ENCODE assay signal across 8 cellular contexts in the genomic region with DNA sequence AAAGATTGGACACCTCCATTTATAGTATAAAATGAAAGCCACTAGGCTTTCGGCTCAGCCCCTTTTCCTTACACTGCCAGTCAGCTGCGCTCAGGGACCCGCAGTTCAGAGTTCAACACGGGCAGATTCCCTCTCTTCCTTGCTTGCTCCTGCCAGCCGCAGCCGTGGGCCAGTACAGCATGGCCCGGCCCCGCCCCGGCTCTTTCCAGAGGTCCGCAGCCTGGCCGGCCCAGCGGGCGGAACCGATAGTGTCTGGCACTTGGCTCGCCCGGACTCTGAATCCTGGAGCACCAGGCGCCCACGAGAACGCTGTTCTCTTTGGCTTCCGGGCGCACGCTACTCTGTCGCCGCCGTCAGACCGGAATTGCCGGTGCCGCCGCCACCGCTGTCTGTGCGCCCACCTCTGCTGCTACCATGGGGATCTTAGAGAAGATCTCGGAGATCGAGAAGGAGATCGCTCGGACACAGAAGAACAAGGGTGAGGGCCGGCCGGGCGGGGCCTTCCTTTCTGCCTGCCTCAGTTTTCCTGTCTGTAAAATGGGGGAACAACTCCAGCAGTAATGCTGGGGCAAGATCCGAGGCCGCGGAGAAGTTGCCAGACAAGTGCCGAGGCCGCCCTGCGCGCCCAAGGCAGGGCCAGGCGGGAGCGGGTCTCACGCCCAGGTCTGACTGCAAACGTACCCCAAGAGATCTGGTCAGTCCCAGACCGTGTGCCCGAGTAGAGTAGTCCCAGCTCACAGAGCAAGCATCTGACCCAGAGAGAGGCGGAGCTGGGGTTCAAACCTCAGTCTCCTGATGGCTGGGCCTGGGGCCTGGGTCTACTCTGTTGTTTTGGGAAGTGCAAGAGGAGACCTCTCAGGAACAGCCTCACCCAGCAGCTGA. TPM values are rescaled to one million over a fixed set of nuclear protein-coding genes. Genes with fewer than 3 reads are reported as not detected.
DNase-seq lines count a peak whose midpoint lies in the region; ATAC-seq and TF ChIP-seq lines count a peak whose summit lies in the region.

A gene with protein sequence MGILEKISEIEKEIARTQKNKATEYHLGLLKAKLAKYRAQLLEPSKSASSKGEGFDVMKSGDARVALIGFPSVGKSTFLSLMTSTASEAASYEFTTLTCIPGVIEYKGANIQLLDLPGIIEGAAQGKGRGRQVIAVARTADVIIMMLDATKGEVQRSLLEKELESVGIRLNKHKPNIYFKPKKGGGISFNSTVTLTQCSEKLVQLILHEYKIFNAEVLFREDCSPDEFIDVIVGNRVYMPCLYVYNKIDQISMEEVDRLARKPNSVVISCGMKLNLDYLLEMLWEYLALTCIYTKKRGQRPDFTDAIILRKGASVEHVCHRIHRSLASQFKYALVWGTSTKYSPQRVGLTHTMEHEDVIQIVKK (plus strand): TSS at position 339 of the 882 bp plus-strand sequence. CDS start 76 bp downstream, at position 415.

- no peaks in the 10 kb centered on the region for H3K36me3 ChIP-seq in colonic mucosa

- intact Hi-C loops in colonic mucosa (cut with DNase I), result no loop called here

- H3K27me3 ChIP-seq in colonic mucosa (no peaks in the 10 kb centered on the region), layer of hippocampus (ENCODE audit: control insufficient read depth, insufficient read depth, low read length) (no peaks in the 10 kb centered on the region)

- peak within 1 kb of the TSS; percentile 65 for H3K4me3 ChIP-seq in colonic mucosa

- H3K9ac ChIP-seq in colonic mucosa (ENCODE audit: low read depth in 2 of 2, low read length in 2 of 2), result peak within 1 kb of the TSS; percentile 70 to 75

- no peaks in the 10 kb centered on the region for H3K9me3 ChIP-seq in colonic mucosa

- peak; percentile 89 for TF ChIP-seq POLR2A in GM19099 (IDR thresholded peaks at IDR 0.05; ENCODE audit: extremely low read depth, insufficient read length, low read depth)

- no peak for TF ChIP-seq CTCF in colonic mucosa (IDR thresholded peaks at IDR 0.05)

- H3K27ac ChIP-seq in colonic mucosa (peak within 1 kb of the TSS; percentile 64), layer of hippocampus (ENCODE audit: low read depth, low read length) (peak within 1 kb of the TSS; percentile 64)

- H3K4me1 ChIP-seq in colonic mucosa, result no peaks in the 10 kb centered on the region

- DNase-seq in AG20443 (ENCODE audit: low spot score) (peak; percentile 99), NCI-H524 (lab: John Stamatoyannopoulos, UW) (peak; percentile 72 to 85), colonic mucosa (peak; percentile 92)
- DNase-seq in activated CD4-positive, alpha-beta T cell treated with anti-CD3 and anti-CD28 coated beads for 48 hours, result peak; percentile 93
- DNase-seq in stimulated activated CD4-positive, alpha-beta T cell treated with anti-CD3 and anti-CD28 coated beads, Interleukin-1b, Interleukin-23, amount 100 ng/mL, for 24 hours (ENCODE audit: low read depth in 4 of 4, low spot score in 1 of 4), result peak; percentile 79 to 87 (median 83)

- peak; percentile 76 for ATAC-seq in HG03378 (IDR thresholded peaks at IDR 0.05; ENCODE audit: unreplicated experiment)

RNA-seq across cellular contexts. Expression of the gene that starts here (rescaled TPM):
- total RNA-seq in colonic mucosa, result 10 to 100 TPM; 25.6 to 36.9 TPM

Comparison
In these comparisons a context has a peak if more than half of its experiments do, and no peak if none do; other contexts are left out.
1. Peak in every context shown above with its lines: DNase-seq, ATAC-seq, H3K4me3 ChIP-seq and H3K27ac ChIP-seq.